Comparison of ENCODE assay signal across 1 cellular context in genomic region chr16:10944249-10945064, GRCh38.
TF ChIP-seq lines count a peak whose summit lies in the region.

CLEC16A (plus strand) TSS chr16:10944564; CDS start chr16:10944718, 154 bp downstream.

TF ChIP-seq in K562, 482 proteins besides CTCF, POLR2A, EP300 and RAD21 (continued from another document and continues in another):
- TF ChIP-seq RNF219 (CRISPR knock-in tag; IDR thresholded peaks at IDR 0.05) = no peak
- TF ChIP-seq LCOR (CRISPR knock-in tag; IDR thresholded peaks at IDR 0.05) = no peak
- TF ChIP-seq KAT8 (IDR thresholded peaks at IDR 0.05; ENCODE audit: low read depth) = no peak
- no peak for TF ChIP-seq TSC22D4 (tag; IDR thresholded peaks at IDR 0.05)
- no peak; the same call in 1 of the 2 replicates for TF ChIP-seq STAT6 (CRISPR knock-in tag; IDR thresholded peaks at IDR 0.05)
- TF ChIP-seq ZNF253 (CRISPR knock-in tag; conservative IDR thresholded peaks at IDR 0.05) = no peak
- no peak for TF ChIP-seq ATF4 (CRISPR knock-in tag; IDR thresholded peaks at IDR 0.05)
- peak; percentile 96 for TF ChIP-seq RBBP5 (IDR thresholded peaks at IDR 0.05; ENCODE audit: borderline replicate concordance, insufficient read depth, low read length, poor library complexity, severe bottlenecking)
- peak; percentile 100 for TF ChIP-seq ETS1 (conservative IDR thresholded peaks at IDR 0.05; ENCODE audit: control insufficient read depth, low read depth, low read length)
- peak; percentile 74 for TF ChIP-seq EGR1 (conservative IDR thresholded peaks at IDR 0.05)
- TF ChIP-seq CBFB (CRISPR knock-in tag; IDR thresholded peaks at IDR 0.05) = peak; percentile 91
- peak; percentile 25 for TF ChIP-seq PRDM10 (IDR thresholded peaks at IDR 0.05; ENCODE audit: partially characterized antibody)
- TF ChIP-seq TFAP4 (CRISPR knock-in tag; IDR thresholded peaks at IDR 0.05; ENCODE audit: borderline replicate concordance) = peak; percentile 98
- TF ChIP-seq NR4A1 (CRISPR knock-in tag; IDR thresholded peaks at IDR 0.05) = no peak
- TF ChIP-seq NR4A1 (tag; IDR thresholded peaks at IDR 0.05) = peak; percentile 44; the same call in 1 of the 2 replicates
- 0 out of 2 replicates have a peak, but pooled peaks have one; percentile 34 for TF ChIP-seq KLF1 (tag; IDR thresholded peaks at IDR 0.05)
- TF ChIP-seq ATF6 (CRISPR knock-in tag; IDR thresholded peaks at IDR 0.05) = 0 out of 2 replicates have a peak, but pooled peaks have one; percentile 70
- TF ChIP-seq RUNX1 (IDR thresholded peaks at IDR 0.05; ENCODE audit: low read depth) = 0 out of 2 replicates have a peak, but pooled peaks have one; percentile 44
- TF ChIP-seq KDM1A (IDR thresholded peaks at IDR 0.05) = 0 out of 4 replicates have a peak, but pooled peaks of 1 of the 2 experiments have one; percentile 7
- peak; percentile 96 for TF ChIP-seq GABPB1 (CRISPR knock-in tag; IDR thresholded peaks at IDR 0.05)
- TF ChIP-seq HCFC1 (IDR thresholded peaks at IDR 0.05; ENCODE audit: low read depth, low read length) = peak; percentile 100
- peak; percentile 48 for TF ChIP-seq HMGN3 (IDR thresholded peaks at IDR 0.05; ENCODE audit: borderline replicate concordance, extremely low read depth, insufficient read length, low read depth, low read length)
- no peak for TF ChIP-seq GTF3C2 (IDR thresholded peaks at IDR 0.05; ENCODE audit: borderline replicate concordance, extremely low read depth, insufficient read length)
- TF ChIP-seq SMAD3 (CRISPR knock-in tag; conservative IDR thresholded peaks at IDR 0.05) = no peak
- peak in 1 of 2 experiments; percentile 27 for TF ChIP-seq E2F6 (IDR thresholded peaks at IDR 0.05; ENCODE audit: borderline replicate concordance in 1 of 2, extremely low read depth in 1 of 2, insufficient read depth in 1 of 2, insufficient read length in 1 of 2, low read depth in 1 of 2, low read length in 1 of 2, poor library complexity in 1 of 2, severe bottlenecking in 1 of 2)
- TF ChIP-seq E2F4 (CRISPR knock-in tag; IDR thresholded peaks at IDR 0.05; ENCODE audit: low read depth) = peak; percentile 74; the same call in 1 of the 2 replicates
- no peak for TF ChIP-seq DPF2 (IDR thresholded peaks at IDR 0.05)
- peak; percentile 91 for TF ChIP-seq HNRNPLL (IDR thresholded peaks at IDR 0.05; ENCODE audit: low read depth, low read length, poor library complexity, severe bottlenecking)
- no peak for TF ChIP-seq CBX5 (IDR thresholded peaks at IDR 0.05; ENCODE audit: borderline replicate concordance, low read depth)
